12 cellular contexts compared by ENCODE assay signal in genomic region chr14:89336338-89336737, GRCh38.
A peak's percentile ranks its signal among the peaks of the same experiment; 100 is the strongest.
DNase-seq lines count a peak whose midpoint lies in the region; ATAC-seq, FAIRE-seq and TF ChIP-seq lines count a peak whose summit lies in the region.
"Had no signal": no experiment of that assay in that cellular context is flagged by ENCODE, and none has a peak within 500 bp of the region (broad histone marks: within the 10 kb centered on the region; RNA-seq: fewer than 3 reads in every experiment).

No MANE protein-coding gene starts in this region.

- H2AFZ ChIP-seq in OCI-LY1 (ENCODE audit: low read length): no peak overlapping the region

- 0 out of 2 replicates have a peak, but pooled peaks cover 8% of the 10 kb centered on the region for H3K79me2 ChIP-seq in OCI-LY1 (ENCODE audit: insufficient read depth, low read length)

- H3K4me1 ChIP-seq in OCI-LY1 (ENCODE audit: insufficient read depth, low read length, severe bottlenecking) (peaks cover 87% of the 10 kb centered on the region), mucosa of descending colon (ENCODE audit: low read depth) (peaks cover 26% of the 10 kb centered on the region)

- ATAC-seq in mucosa of descending colon: peak; percentile 39
- ATAC-seq: left lung, SK-N-SH treated with all-trans-retinoic acid at 6 μM for 48 hours had no signal

- H3K27me3 ChIP-seq in OCI-LY1 (ENCODE audit: insufficient read depth, low read length): no peaks in the 10 kb centered on the region
- H3K27me3 ChIP-seq: left lung had no signal

- H3K4me3 ChIP-seq in OCI-LY1 (ENCODE audit: low read depth, low read length, poor library complexity, severe bottlenecking) (no peak overlapping the region), mucosa of descending colon (no peak overlapping the region), coronary artery (no peak overlapping the region)
- H3K4me3 ChIP-seq: left lung had no signal

- H4K20me1 ChIP-seq in OCI-LY1 (ENCODE audit: insufficient read depth, low read length): no peaks in the 10 kb centered on the region

- no peaks in the 10 kb centered on the region for H3F3A ChIP-seq in OCI-LY1 (ENCODE audit: insufficient read depth, low read length)

- no peak overlapping the region for H3K9ac ChIP-seq in OCI-LY1 (ENCODE audit: low read length)

- H3K4me2 ChIP-seq in OCI-LY1 (ENCODE audit: low read length): peak overlapping the region; percentile 13; the same call in 1 of the 2 replicates

- peak; percentile 47 for FAIRE-seq in GM19239 (lab: Jason Lieb, UNC)
- FAIRE-seq: astrocyte, G401.6, H54 had no signal

- no peak for DNase-seq in GM19239 (ENCODE audit: insufficient read length, low spot score)
- DNase-seq in mucosa of descending colon: no peak
- DNase-seq in coronary artery (ENCODE audit: low spot score): no peak
- no peak for DNase-seq in HPDE6-E6E7 (ENCODE audit: extremely low spot score)
- no peak for DNase-seq in NCI-H524 (lab: John Stamatoyannopoulos, UW)
- DNase-seq: left lung had no signal

- H3K27ac ChIP-seq in OCI-LY1 (ENCODE audit: low read depth, low read length, poor library complexity, severe bottlenecking) (peak overlapping the region; percentile 87), coronary artery (no peak overlapping the region)
- H3K27ac ChIP-seq: left lung had no signal

- H3K9me3 ChIP-seq in OCI-LY1 (ENCODE audit: low read length) (no peaks in the 10 kb centered on the region), mucosa of descending colon (no peaks in the 10 kb centered on the region)
- H3K9me3 ChIP-seq: left lung had no signal

- H3K36me3 ChIP-seq in OCI-LY1 (ENCODE audit: insufficient read depth, low read length): peaks cover 4% of the 10 kb centered on the region; the same call in 1 of the 2 replicates
- no peaks in the 10 kb centered on the region for H3K36me3 ChIP-seq in mucosa of descending colon (ENCODE audit: low read depth)
- H3K36me3 ChIP-seq: left lung had no signal

- H3K9me2 ChIP-seq in OCI-LY1 (ENCODE audit: low read depth, low read length): no peaks in the 10 kb centered on the region

- intact Hi-C loops in mucosa of descending colon (cut with DNase I, micrococcal nuclease): no loop called here

- peak; percentile 46; the same call in 2 of the 3 replicates for TF ChIP-seq CTCF in GM12872 (IDR thresholded peaks at IDR 0.05; ENCODE audit: insufficient read depth, low read depth, low read length)
- peak; percentile 68 for TF ChIP-seq CTCF in OCI-LY1 (IDR thresholded peaks at IDR 0.05; ENCODE audit: low read length)
- TF ChIP-seq CTCF in mucosa of descending colon (IDR thresholded peaks at IDR 0.05): no peak
- no peak for TF ChIP-seq CTCF in coronary artery (IDR thresholded peaks at IDR 0.05)

Comparison
In these comparisons a context has a peak if more than half of its experiments do, and no peak if none do; other contexts are left out.
1. CTCF ChIP-seq: peak in GM12872 (single experiment) and OCI-LY1 (single experiment); none in mucosa of descending colon (single experiment) and coronary artery (single experiment).